Comparison of ENCODE assay signal across 8 cellular contexts in genomic region chr20:60845146-60845545, GRCh38.
"Had no signal": no experiment of that assay in that cellular context is flagged by ENCODE, and none has a peak within 500 bp of the region (broad histone marks: within the 10 kb centered on the region; RNA-seq: fewer than 3 reads in every experiment).

No MANE protein-coding gene starts in this region.

- H3K4me3 ChIP-seq: GM23248, HAP-1 had no signal

- H3K4me1 ChIP-seq: HAP-1 had no signal

- ATAC-seq: HCT116, HepG2 had no signal

- H3K36me3 ChIP-seq: HAP-1 had no signal

- H3K9me3 ChIP-seq: HAP-1 had no signal

- DNase-seq: GOT3, H7, KG1 had no signal

- H3K27ac ChIP-seq: GM23248, HL-60 had no signal
